ENCODE assay signal across 33 cellular contexts in the genomic region with DNA sequence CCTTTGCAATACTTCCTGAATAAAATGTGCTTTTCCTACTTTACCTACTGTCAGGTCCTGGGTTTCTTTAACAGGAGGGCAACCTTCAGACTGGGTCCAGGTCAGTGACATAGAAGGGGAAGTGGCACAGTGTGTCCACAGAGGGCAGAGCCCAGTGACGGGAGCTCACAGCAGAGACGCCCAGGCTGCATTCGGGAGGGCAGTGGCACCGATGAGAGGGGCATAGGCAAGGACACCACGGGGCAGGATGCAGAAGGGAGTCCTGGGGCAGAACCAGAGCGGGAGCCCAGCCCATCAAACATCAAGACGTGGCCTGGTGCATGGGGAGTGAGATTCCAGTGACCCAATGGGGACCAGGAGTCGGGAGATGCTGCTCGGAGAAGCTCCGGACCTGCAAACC.
"Had no signal": no experiment of that assay in that cellular context is flagged by ENCODE, and none has a peak within 500 bp of the region (broad histone marks: within the 10 kb centered on the region; RNA-seq: fewer than 3 reads in every experiment).

No MANE protein-coding gene starts in this region.

- H3K27me3 Mint-ChIP-seq: activated CD4-positive, alpha-beta T cell treated with anti-CD3 and anti-CD28 coated beads for 36 hours; activated CD4-positive, alpha-beta T cell treated with anti-CD3 and anti-CD28 coated beads, Interleukin-2, amount 10 ng/mL, durations not matched to agents 7 days and 5 days; IgD-negative memory B cell had no signal

- ATAC-seq: activated CD4-positive, alpha-beta T cell treated with anti-CD3 and anti-CD28 coated beads for 36 hours; activated CD4-positive, CD25-positive, alpha-beta regulatory T cell treated with anti-CD3 and anti-CD28 coated beads, Interleukin-2, amount 50 U/mL, for 24 hours; activated CD8-positive, alpha-beta T cell treated with anti-CD3 and anti-CD28 coated beads, Interleukin-2, amount 10 ng/mL, durations not matched to agents 7 days and 5 days; body of pancreas; Panc1; WTC11 had no signal

- H3K36me3 Mint-ChIP-seq: IgD-negative memory B cell had no signal

- DNase-seq: activated CD4-positive, alpha-beta T cell treated with anti-CD3 and anti-CD28 coated beads for 36 hours; activated CD4-positive, alpha-beta T cell treated with anti-CD3 and anti-CD28 coated beads, Interleukin-2, amount 10 ng/mL, durations not matched to agents 7 days and 5 days; activated CD4-positive, alpha-beta T cell treated with anti-CD3 and anti-CD28 coated beads, Interleukin-2, amount 50 U/mL, for 48 hours; activated CD8-positive, alpha-beta memory T cell treated with anti-CD3 and anti-CD28 coated beads, Interleukin-2, amount 50 U/mL, for 4 hours; activated effector memory CD4-positive, alpha-beta T cell treated with Interleukin-2 at 50 U/mL for 16 hours; activated naive CD4-positive, alpha-beta T cell treated with anti-CD3 and anti-CD28 coated beads, Interleukin-2, amount 50 U/mL, for 16 hours; activated naive CD8-positive, alpha-beta T cell treated with anti-CD3 and anti-CD28 coated beads, Interleukin-2, amount 10 ng/mL, durations not matched to agents 7 days and 5 days; activated T-cell treated with anti-CD3 and anti-CD28 coated beads, Interleukin-2, amount 50 U/mL, for 48 hours; amygdala; body of pancreas; caudate nucleus; cerebellar nuclear complex; Karpas-422; KBM-7; MV-4-11; NCI-H1092; NCI-H1436 treated with DMSO at 0.1 percent for 48 hours; NCI-H187; NCI-H2029 treated with DMSO at 0.1 percent for 48 hours; NCI-H2107; NCI-H2171; NCI-H510A; NCI-H526; RPMI8226; SHP77 treated with DMSO at 0.1 percent for 48 hours; SK-N-SH had no signal

- H3K4me3 Mint-ChIP-seq: activated CD4-positive, alpha-beta T cell treated with anti-CD3 and anti-CD28 coated beads for 36 hours; activated CD4-positive, alpha-beta T cell treated with anti-CD3 and anti-CD28 coated beads, Interleukin-2, amount 10 ng/mL, durations not matched to agents 7 days and 5 days; activated CD8-positive, alpha-beta T cell treated with anti-CD3 and anti-CD28 coated beads, Interleukin-2, amount 10 ng/mL, durations not matched to agents 7 days and 5 days; activated naive CD8-positive, alpha-beta T cell treated with anti-CD3 and anti-CD28 coated beads, Interleukin-2, amount 10 ng/mL, durations not matched to agents 7 days and 5 days; IgD-negative memory B cell; T-helper 1 cell treated with Interleukin-12 subunit alpha and Interleukin-12 subunit beta and Interleukin-4 antibody, amounts not matched to agents 30 μg/mL and 1 μg/mL, for 36 hours; T-helper 2 cell treated with Interferon-gamma antibody and Interleukin-4, amounts not matched to agents 5 μg/mL and 100 μg/mL, for 36 hours; WTC11 had no signal

- H3K9me3 Mint-ChIP-seq: activated naive CD8-positive, alpha-beta T cell treated with anti-CD3 and anti-CD28 coated beads, Interleukin-2, amount 10 ng/mL, durations not matched to agents 7 days and 5 days; T-helper 2 cell treated with Interferon-gamma antibody and Interleukin-4, amounts not matched to agents 5 μg/mL and 100 μg/mL, for 36 hours had no signal

- H3K27ac Mint-ChIP-seq: activated CD4-positive, alpha-beta T cell treated with anti-CD3 and anti-CD28 coated beads for 36 hours; activated CD4-positive, alpha-beta T cell treated with anti-CD3 and anti-CD28 coated beads, Interleukin-2, amount 10 ng/mL, durations not matched to agents 7 days and 5 days; activated CD8-positive, alpha-beta T cell treated with anti-CD3 and anti-CD28 coated beads, Interleukin-2, amount 10 ng/mL, durations not matched to agents 7 days and 5 days; activated naive CD8-positive, alpha-beta T cell treated with anti-CD3 and anti-CD28 coated beads, Interleukin-2, amount 10 ng/mL, durations not matched to agents 7 days and 5 days; IgD-negative memory B cell; T-helper 1 cell treated with Interleukin-12 subunit alpha and Interleukin-12 subunit beta and Interleukin-4 antibody, amounts not matched to agents 30 μg/mL and 1 μg/mL, for 36 hours; T-helper 2 cell treated with Interferon-gamma antibody and Interleukin-4, amounts not matched to agents 5 μg/mL and 100 μg/mL, for 36 hours; WTC11 had no signal
